Comparison of ENCODE assay signal across 8 cellular contexts in genomic region chr12:9634177-9634803, GRCh38. TPM values are rescaled to one million over a fixed set of nuclear protein-coding genes. Genes with fewer than 3 reads are reported as not detected.
DNase-seq lines count a peak whose midpoint lies in the region; ATAC-seq and TF ChIP-seq lines count a peak whose summit lies in the region.

No MANE protein-coding gene starts in this region.

- H3K27me3 ChIP-seq in Loucy (ENCODE audit: insufficient read depth, low read length, poor library complexity, severe bottlenecking) (no peaks in the 10 kb centered on the region), WERI-Rb-1 (ENCODE audit: insufficient read depth, low read depth, severe bottlenecking) (no peaks in the 10 kb centered on the region), brain microvascular endothelial cell (replicated peaks) (no peaks in the 10 kb centered on the region), lower lobe of right lung (ENCODE audit: low read depth) (no peaks in the 10 kb centered on the region)

- H3K9me3 ChIP-seq in Loucy (ENCODE audit: insufficient read depth, low read depth, low read length) (0 out of 2 replicates have a peak, but pooled peaks cover under 1% of the 10 kb centered on the region), WERI-Rb-1 (ENCODE audit: severe bottlenecking) (no peaks in the 10 kb centered on the region), lower lobe of right lung (no peaks in the 10 kb centered on the region)

- no peaks in the 10 kb centered on the region for H3K79me2 ChIP-seq in Loucy (ENCODE audit: insufficient read depth, low read length)

- in situ Hi-C loops in brain microvascular endothelial cell (cut with HindIII; ENCODE audit: low pct_ligation_motif_present, low sequenced_read_pairs), result loop anchor here (10.0 kb wide), 1 partner anchor 71 kb away; no protein-coding TSS in a partner anchor

- no peak overlapping the region for H3K4me2 ChIP-seq in Loucy (ENCODE audit: low read depth, low read length, poor library complexity, severe bottlenecking)

- no peaks in the 10 kb centered on the region for H3K9me2 ChIP-seq in Loucy (replicated peaks; ENCODE audit: low read depth, low read length)

- no peaks in the 10 kb centered on the region for H3F3A ChIP-seq in Loucy (ENCODE audit: low read depth)

- H3K9ac ChIP-seq in Loucy (ENCODE audit: low read depth, low read length, poor library complexity, severe bottlenecking), result no peak overlapping the region

- H3K36me3 ChIP-seq in Loucy (ENCODE audit: insufficient read depth, low read length) (no peaks in the 10 kb centered on the region), WERI-Rb-1 (no peaks in the 10 kb centered on the region), brain microvascular endothelial cell (replicated peaks) (no peaks in the 10 kb centered on the region), lower lobe of right lung (no peaks in the 10 kb centered on the region)

- intact Hi-C loops in lower lobe of right lung (cut with DNase I), result no loop called here

- TF ChIP-seq CTCF in Loucy (conservative IDR thresholded peaks at IDR 0.05; ENCODE audit: low read length), result peak; percentile 90
- TF ChIP-seq CTCF in WERI-Rb-1 (IDR thresholded peaks at IDR 0.05; ENCODE audit: low read depth, low read length), result peak; percentile 50
- peak; percentile 67 for TF ChIP-seq CTCF in brain microvascular endothelial cell (IDR thresholded peaks at IDR 0.05; ENCODE audit: low read depth, low read length, missing control alignments)
- TF ChIP-seq CTCF in lower lobe of right lung (IDR thresholded peaks at IDR 0.05), result peak; percentile 72

- H3K4me1 ChIP-seq in Loucy (ENCODE audit: insufficient read depth, low read length, poor library complexity, severe bottlenecking), result peaks cover 8% of the 10 kb centered on the region
- peaks cover 19% of the 10 kb centered on the region for H3K4me1 ChIP-seq in lower lobe of right lung

- DNase-seq in NCI-H524 (lab: John Stamatoyannopoulos, UW) (peak; percentile 0 to 42), NCI-H524 treated with DMSO at 0.1 percent for 48 hours (lab: John Stamatoyannopoulos, UW) (no peak), WERI-Rb-1 (peak; percentile 46), brain microvascular endothelial cell (peak; percentile 60), lower lobe of right lung (no peak)
- DNase-seq in stimulated activated CD8-positive, alpha-beta memory T cell treated with anti-CD3 and anti-CD28 coated beads, Interleukin-7, amount 100 ng/mL, for 4 hours (ENCODE audit: low read depth in 2 of 2), result peak; percentile 57 to 74

- H2AFZ ChIP-seq in Loucy (ENCODE audit: low read length), result no peak overlapping the region

- ATAC-seq in lower lobe of right lung (peak; percentile 74 to 83), HG03039 (IDR thresholded peaks at IDR 0.05; ENCODE audit: unreplicated experiment) (no peak)

- H4K20me1 ChIP-seq in Loucy (ENCODE audit: insufficient read depth, low read length, poor library complexity, severe bottlenecking), result no peaks in the 10 kb centered on the region

- H3K4me3 ChIP-seq in Loucy (ENCODE audit: low read length, poor library complexity, severe bottlenecking) (no peak overlapping the region), WERI-Rb-1 (ENCODE audit: low read depth, low read length) (no peak overlapping the region), brain microvascular endothelial cell (ENCODE audit: low read depth, low read length) (no peak overlapping the region), lower lobe of right lung (no peak overlapping the region)

- H3K27ac ChIP-seq in WERI-Rb-1, result no peak overlapping the region
- H3K27ac ChIP-seq in brain microvascular endothelial cell, result no peak overlapping the region
- no peak overlapping the region for H3K27ac ChIP-seq in lower lobe of right lung

RNA-seq across cellular contexts. Expression of gene KLRB1, which starts 26.6 kb away (rescaled TPM):
- 4.3 TPM for total RNA-seq in lower lobe of right lung

RNA-seq across cellular contexts. Expression of gene CLEC2D, which starts 35.2 kb away (rescaled TPM):
- total RNA-seq in lower lobe of right lung, result 13.9 TPM

Comparison
In these comparisons a context has a peak if more than half of its experiments do, and no peak if none do; other contexts are left out.
1. DNase-seq: peak in NCI-H524 (2 of 2), WERI-Rb-1 (single experiment), brain microvascular endothelial cell (single experiment) and stimulated activated CD8-positive, alpha-beta memory T cell treated with anti-CD3 and anti-CD28 coated beads, Interleukin-7, amount 100 ng/mL, for 4 hours (2 of 2); none in NCI-H524 treated with DMSO at 0.1 percent for 48 hours (single experiment) and lower lobe of right lung (single experiment).
2. Peak in every context shown above with its lines, with median percentiles within 50 percentile points of each other: CTCF ChIP-seq.